In the genomic region with DNA sequence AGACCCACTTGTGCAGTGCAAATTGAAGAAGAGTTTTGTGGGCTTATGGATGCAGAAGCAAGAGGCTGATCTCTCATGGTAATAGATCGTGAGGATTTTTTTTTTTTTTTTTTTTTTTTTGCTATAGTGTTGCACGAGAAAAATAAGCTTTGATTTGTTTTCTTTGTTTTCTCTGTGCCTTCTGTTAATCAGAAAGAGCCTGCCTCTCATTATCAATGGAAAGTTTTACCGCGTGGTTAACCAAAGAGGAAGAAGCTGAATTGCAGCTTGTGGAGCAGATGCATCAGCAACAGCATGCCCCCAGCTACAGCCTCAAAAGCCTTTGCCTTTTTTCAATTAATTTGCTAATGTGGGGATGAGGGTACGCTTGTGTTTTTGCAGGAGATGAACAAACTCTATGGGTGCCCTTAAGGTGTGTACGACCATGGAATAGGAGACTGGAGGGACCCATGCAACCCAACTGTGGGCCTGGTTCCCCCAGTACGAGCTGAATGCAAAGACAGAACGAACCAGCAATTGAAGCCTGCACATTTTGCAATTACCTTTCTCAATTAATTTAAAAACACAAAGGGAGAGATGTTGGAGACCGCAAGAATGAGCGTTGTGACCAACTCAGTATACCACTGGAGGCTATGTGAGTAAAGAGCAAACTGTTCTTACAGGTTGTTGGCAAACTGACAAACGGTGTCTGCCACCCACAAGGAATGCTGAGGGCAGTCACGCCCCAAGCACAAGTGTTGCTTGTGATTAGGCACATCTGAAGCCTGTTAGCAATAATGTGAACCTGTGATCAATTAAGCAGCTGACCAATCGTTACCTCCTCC, we compare ENCODE assay signal across 9 cellular contexts. TPM values are rescaled to one million over a fixed set of nuclear protein-coding genes. Genes with fewer than 3 reads are reported as not detected.
DNase-seq lines count a peak whose midpoint lies in the region; ATAC-seq, FAIRE-seq and TF ChIP-seq lines count a peak whose summit lies in the region.
"Had no signal": no experiment of that assay in that cellular context is flagged by ENCODE, and none has a peak within 500 bp of the region (broad histone marks: within the 10 kb centered on the region; RNA-seq: fewer than 3 reads in every experiment).

No MANE protein-coding gene starts in this region.

- H3K4me3 ChIP-seq in OCI-LY3 (ENCODE audit: low read length) (peak overlapping the region; percentile 40), keratinocyte (ENCODE audit: control insufficient read depth in 2 of 3, extremely low read depth in 1 of 3, insufficient read depth in 2 of 3, low read depth in 1 of 3, low read length in 3 of 3) (no peak overlapping the region), right lobe of liver (no peak overlapping the region)

- 67% methylated on average over 8 of the region's 13 CpGs for WGBS in right lobe of liver (ENCODE audit: insufficient coverage, low coverage, low lambda C conversion rate, missing lambda C conversion rate)

- H3K4me1 ChIP-seq in OCI-LY3 (ENCODE audit: low read length) = peaks cover 28% of the 10 kb centered on the region
- peaks cover 8% of the 10 kb centered on the region for H3K4me1 ChIP-seq in keratinocyte (ENCODE audit: control insufficient read depth, extremely low read depth, insufficient read depth, low read length)
- no peaks in the 10 kb centered on the region for H3K4me1 ChIP-seq in right lobe of liver

- FAIRE-seq in keratinocyte (lab: Jason Lieb, UNC) = peak; percentile 83

- DNase-seq in GF-D8 (lab: John Stamatoyannopoulos, UW) = peak; percentile 28
- DNase-seq in keratinocyte (ENCODE audit: low read depth, low spot score) = peak; percentile 55
- DNase-seq in right lobe of liver = no peak
- DNase-seq in caudate nucleus (lab: John Stamatoyannopoulos, UW) = no peak
- no peak for DNase-seq in HT-29 (ENCODE audit: low spot score)
- no peak for DNase-seq in foreskin melanocyte
- DNase-seq: activated CD8-positive, alpha-beta memory T cell treated with anti-CD3 and anti-CD28 coated beads for 24 hours had no signal

- H3K4me2 ChIP-seq in OCI-LY3 (ENCODE audit: low read length) (peak overlapping the region; percentile 81), keratinocyte (ENCODE audit: control insufficient read depth, extremely low read depth, insufficient read depth, low read depth, low read length) (peak overlapping the region; percentile 13)

- H3K79me2 ChIP-seq in OCI-LY3 (ENCODE audit: low read length) = no peaks in the 10 kb centered on the region
- no peaks in the 10 kb centered on the region for H3K79me2 ChIP-seq in keratinocyte (ENCODE audit: control insufficient read depth, insufficient read depth, low read length)

- no peak overlapping the region for H3K9ac ChIP-seq in OCI-LY3 (ENCODE audit: low read length)
- H3K9ac ChIP-seq in keratinocyte (ENCODE audit: control insufficient read depth, extremely low read depth, insufficient read depth, low read length) = no peak overlapping the region

- H3K27me3 ChIP-seq in OCI-LY3 (ENCODE audit: low read depth, low read length) = no peaks in the 10 kb centered on the region
- H3K27me3 ChIP-seq in keratinocyte (ENCODE audit: control insufficient read depth, extremely low read depth, insufficient read depth, low read length) = no peaks in the 10 kb centered on the region
- H3K27me3 ChIP-seq in right lobe of liver = no peaks in the 10 kb centered on the region

- ATAC-seq in GM21786 (IDR thresholded peaks at IDR 0.05; ENCODE audit: unreplicated experiment) (peak; percentile 53), right lobe of liver (no peak)

- intact Hi-C loops in right lobe of liver (cut with DNase I) = no loop called here

- no peaks in the 10 kb centered on the region for H3K9me1 ChIP-seq in keratinocyte (ENCODE audit: control insufficient read depth, extremely low read depth, insufficient read depth, low read length)

- dilution Hi-C loops in keratinocyte (cut with MboI; ENCODE audit: extremely low pct_ligation_motif_present, low sequenced_read_pairs) = no loop called here

- H2AFZ ChIP-seq in OCI-LY3 (ENCODE audit: low read depth, low read length) = no peak overlapping the region
- no peak overlapping the region for H2AFZ ChIP-seq in keratinocyte (ENCODE audit: control insufficient read depth, low read length)

- 0 out of 2 replicates have a peak, but pooled peaks cover 1% of the 10 kb centered on the region for H3K9me3 ChIP-seq in OCI-LY3 (ENCODE audit: insufficient read depth, low read length)
- no peaks in the 10 kb centered on the region for H3K9me3 ChIP-seq in keratinocyte (ENCODE audit: control insufficient read depth, low read depth, low read length)
- no peaks in the 10 kb centered on the region for H3K9me3 ChIP-seq in right lobe of liver

- H3K36me3 ChIP-seq in OCI-LY3 (replicated peaks; ENCODE audit: low read depth, low read length) (no peaks in the 10 kb centered on the region), keratinocyte (ENCODE audit: control insufficient read depth in 2 of 2, extremely low read depth in 1 of 2, insufficient read depth in 2 of 2, low read length in 2 of 2) (no peaks in the 10 kb centered on the region), right lobe of liver (no peaks in the 10 kb centered on the region)

- no peak for TF ChIP-seq POLR2A in right lobe of liver (IDR thresholded peaks at IDR 0.05)

- TF ChIP-seq CTCF in OCI-LY3 (IDR thresholded peaks at IDR 0.05; ENCODE audit: low read depth, low read length) = no peak
- TF ChIP-seq CTCF in keratinocyte (optimal IDR thresholded peaks at IDR 0.05 in 1 of 3, IDR thresholded peaks at IDR 0.05 in 1 of 3, conservative IDR thresholded peaks at IDR 0.05 in 1 of 3; ENCODE audit: extremely low read depth in 1 of 3, insufficient read depth in 2 of 3, low read length in 3 of 3) = no peak
- TF ChIP-seq CTCF in right lobe of liver (IDR thresholded peaks at IDR 0.05) = no peak

- H3K27ac ChIP-seq in OCI-LY3 (ENCODE audit: low read length) (peak overlapping the region; percentile 3; the same call in 1 of the 2 replicates), keratinocyte (ENCODE audit: control insufficient read depth, insufficient read depth, low read length) (no peak overlapping the region), right lobe of liver (no peak overlapping the region), caudate nucleus (ENCODE audit: low read depth, low read length) (no peak overlapping the region)

- H4K20me1 ChIP-seq in OCI-LY3 (ENCODE audit: insufficient read depth, low read length) = no peaks in the 10 kb centered on the region
- H4K20me1 ChIP-seq in keratinocyte (ENCODE audit: control insufficient read depth, extremely low read depth, insufficient read depth, low read length) = no peaks in the 10 kb centered on the region

RNA-seq across cellular contexts. Expression of a gene that starts 58.6 kb away (rescaled TPM):
- polyA plus RNA-seq in keratinocyte = 15.3 to 40.6 TPM (median 28.4 TPM) in 3 replicates
- 5.3 TPM for polyA plus RNA-seq in keratinocyte (2011; ENCODE audit: low read depth)
- polyA plus RNA-seq in keratinocyte (2011; cell fraction: cytosol; rRNA removed) = 22.0 and 26.3 TPM in 2 replicates
- polyA plus RNA-seq in keratinocyte (2011; cell fraction: nucleus; rRNA removed) = 33.7 and 34.9 TPM in 2 replicates
- polyA plus RNA-seq in keratinocyte (2012; ENCODE audit: low replicate concordance) = 11.2 and 21.1 TPM in 2 replicates
- 23.6 to 29.2 TPM (median 27.0 TPM) in 3 replicates for polyA minus RNA-seq in keratinocyte
- 14.8 TPM for polyA minus RNA-seq in keratinocyte (2011; cell fraction: cytosol; rRNA and poly(A)+ RNA removed)
- 14.0 and 22.3 TPM in 2 replicates for polyA minus RNA-seq in keratinocyte (2011; cell fraction: nucleus; rRNA and poly(A)+ RNA removed)
- total RNA-seq in right lobe of liver = 10 to 100 TPM in 3 of 6 experiments, 1 to 10 TPM in 3; 9.4 to 14.7 (median 10.5) TPM
- 12.0 and 15.0 TPM in 2 replicates for total RNA-seq in HT-29 (2014; rRNA removed; shearing (Covaris generic))

Comparison
In these comparisons a context has a peak if more than half of its experiments do, and no peak if none do; other contexts are left out.
1. DNase-seq: peak in GF-D8 (single experiment) and keratinocyte (single experiment); none in right lobe of liver (0 of 3), caudate nucleus (0 of 61), HT-29 (single experiment) and foreskin melanocyte (single experiment).